13 cellular contexts compared by ENCODE assay signal in the genomic region with DNA sequence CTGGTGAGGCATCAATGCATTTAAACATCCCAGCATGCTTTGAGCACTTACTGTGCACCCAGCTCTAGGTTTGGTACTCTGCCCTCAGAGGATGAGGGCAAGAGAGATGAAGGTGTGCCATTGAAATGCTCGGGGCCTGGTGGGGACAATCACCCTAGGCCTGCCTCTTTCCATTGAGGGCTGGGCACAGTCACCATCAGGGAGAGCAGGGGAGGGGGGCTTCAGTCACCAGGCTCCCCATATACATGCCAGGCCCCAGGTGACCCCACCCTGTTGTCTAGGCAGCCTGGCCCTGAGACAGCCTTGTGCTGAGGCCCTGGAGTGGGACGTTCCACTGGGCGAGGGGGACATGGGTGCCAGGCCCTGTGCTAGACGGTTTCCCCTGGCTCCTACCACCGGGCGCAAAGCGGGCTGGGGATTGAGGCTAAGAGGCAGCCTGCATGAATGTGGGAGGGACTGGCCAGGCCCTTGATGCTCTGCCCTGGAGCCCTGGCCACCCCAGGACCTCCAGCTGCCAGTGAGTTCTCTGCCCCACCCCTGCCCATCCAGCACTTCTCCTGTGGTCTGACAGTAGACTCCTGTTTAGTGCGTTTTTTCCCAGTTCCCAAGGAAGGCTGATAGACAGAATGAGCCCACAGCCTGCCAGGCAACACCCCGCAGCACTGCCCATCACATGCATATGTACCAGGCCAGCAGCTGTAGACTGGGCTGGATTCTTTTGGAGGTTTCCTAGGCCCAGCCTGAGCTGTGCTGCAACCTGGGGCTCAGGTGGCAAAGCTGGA. TPM values are rescaled to one million over a fixed set of nuclear protein-coding genes. Genes with fewer than 3 reads are reported as not detected.
A peak's percentile ranks its signal among the peaks of the same experiment; 100 is the strongest.
DNase-seq lines count a peak whose midpoint lies in the region; ATAC-seq and TF ChIP-seq lines count a peak whose summit lies in the region.
"Had no signal": no experiment of that assay in that cellular context is flagged by ENCODE, and none has a peak within 500 bp of the region (broad histone marks: within the 10 kb centered on the region; RNA-seq: fewer than 3 reads in every experiment).

No MANE protein-coding gene starts in this region.

- peaks cover 95% of the 10 kb centered on the region for H3K36me3 ChIP-seq in KOPT-K1 (ENCODE audit: insufficient read depth, low read length)

- peaks cover 0 to 2% (median 0%) of the 10 kb centered on the region in 3 donors for H3K27me3 Mint-ChIP-seq in CD14-positive monocyte (ENCODE audit: low read depth in 3 of 3)
- H3K27me3 Mint-ChIP-seq in natural killer cell treated with Interleukin-12 subunit alpha and Interleukin-12 subunit beta and Interleukin-15 and Interleukin-18, amount 100 ng/mL, for 72 hours, result peaks cover 7% of the 10 kb centered on the region in 2 donors

- H3K4me1 Mint-ChIP-seq in CD14-positive monocyte, result peaks cover 12% of the 10 kb centered on the region
- H3K4me1 Mint-ChIP-seq in natural killer cell treated with Interleukin-12 subunit alpha and Interleukin-12 subunit beta and Interleukin-15 and Interleukin-18, amount 100 ng/mL, for 72 hours (ENCODE audit: low read depth in 2 of 2), result peaks cover 57 to 68% of the 10 kb centered on the region in 2 donors

- DNase-seq in CD14-positive monocyte (ENCODE audit: low spot score), result peak; percentile 40
- DNase-seq in activated naive CD4-positive, alpha-beta T cell treated with anti-CD3 and anti-CD28 coated beads, Interleukin-2, amount 50 U/mL, for 72 hours (ENCODE audit: low spot score in 2 of 2), result no peak
- DNase-seq in natural killer cell treated with Interleukin-12 subunit alpha and Interleukin-12 subunit beta and Interleukin-15 and Interleukin-18, amount 100 ng/mL, for 72 hours (ENCODE audit: low spot score), result peak; percentile 56
- DNase-seq in germinal center (ENCODE audit: low spot score), result no peak
- no peak for DNase-seq in NCI-H2196 (lab: John Stamatoyannopoulos, UW; ENCODE audit: unreplicated experiment)
- DNase-seq: NCI-H1105, NCI-H82, SW 1271 had no signal

- no peak overlapping the region for H3K4me3 Mint-ChIP-seq in CD14-positive monocyte
- H3K4me3 Mint-ChIP-seq in natural killer cell treated with Interleukin-12 subunit alpha and Interleukin-12 subunit beta and Interleukin-15 and Interleukin-18, amount 100 ng/mL, for 72 hours, result peak overlapping the region; percentile 43

- H3K9me3 Mint-ChIP-seq in CD14-positive monocyte, result peaks cover 0 to 2% (median 0%) of the 10 kb centered on the region in 7 donors
- H3K9me3 Mint-ChIP-seq in activated naive CD4-positive, alpha-beta T cell treated with anti-CD3 and anti-CD28 coated beads, Interleukin-2, amount 50 U/mL, for 72 hours, result no peaks in the 10 kb centered on the region
- H3K9me3 Mint-ChIP-seq in natural killer cell treated with Interleukin-12 subunit alpha and Interleukin-12 subunit beta and Interleukin-15 and Interleukin-18, amount 100 ng/mL, for 72 hours, result no peaks in the 10 kb centered on the region
- H3K9me3 Mint-ChIP-seq: activated T-helper 2 cell treated with anti-CD3 and anti-CD28 coated beads, Interferon-gamma antibody, Interleukin-2, Interleukin-4, amounts not matched to agents 10 μg/mL and 5 μg/mL and 100 μg/mL, durations not matched to agents 14 hours and 24 hours and 36 hours had no signal

- TF ChIP-seq CTCF in CD14-positive monocyte (IDR thresholded peaks at IDR 0.05), result no peak

- H3K36me3 Mint-ChIP-seq in CD14-positive monocyte, result peaks cover 21 to 34% of the 10 kb centered on the region in 2 donors
- peaks cover 26 to 60% of the 10 kb centered on the region in 2 donors for H3K36me3 Mint-ChIP-seq in activated naive CD4-positive, alpha-beta T cell treated with anti-CD3 and anti-CD28 coated beads, Interleukin-2, amount 50 U/mL, for 72 hours
- H3K36me3 Mint-ChIP-seq in natural killer cell treated with Interleukin-12 subunit alpha and Interleukin-12 subunit beta and Interleukin-15 and Interleukin-18, amount 100 ng/mL, for 72 hours, result peaks cover 8% of the 10 kb centered on the region

- H3K27ac ChIP-seq in KOPT-K1 (ENCODE audit: low read depth, low read length, poor library complexity, severe bottlenecking), result peak overlapping the region; percentile 92
- H3K27ac ChIP-seq: right lobe of liver had no signal

- ATAC-seq in activated naive CD4-positive, alpha-beta T cell treated with anti-CD3 and anti-CD28 coated beads, Interleukin-2, amount 50 U/mL, for 72 hours, result no peak
- no peak for ATAC-seq in natural killer cell treated with Interleukin-12 subunit alpha and Interleukin-12 subunit beta and Interleukin-15 and Interleukin-18, amount 100 ng/mL, for 72 hours
- ATAC-seq in HG02798 (IDR thresholded peaks at IDR 0.05; ENCODE audit: poor library complexity, unreplicated experiment) (no peak), HG03045 (IDR thresholded peaks at IDR 0.05; ENCODE audit: unreplicated experiment) (no peak)

- H3K9me3 ChIP-seq in KOPT-K1 (ENCODE audit: insufficient read depth, low read length, poor library complexity, severe bottlenecking), result no peaks in the 10 kb centered on the region
- H3K9me3 ChIP-seq: right lobe of liver had no signal

- intact Hi-C loops in CD14-positive monocyte (cut with micrococcal nuclease), result no loop called here

- H3K27ac Mint-ChIP-seq in CD14-positive monocyte, result peak overlapping the region in 3 of 7 donors; percentile 40 to 76 (median 50)
- H3K27ac Mint-ChIP-seq in activated naive CD4-positive, alpha-beta T cell treated with anti-CD3 and anti-CD28 coated beads, Interleukin-2, amount 50 U/mL, for 72 hours, result peak overlapping the region; percentile 72 to 94
- peak overlapping the region; percentile 43 to 65 for H3K27ac Mint-ChIP-seq in natural killer cell treated with Interleukin-12 subunit alpha and Interleukin-12 subunit beta and Interleukin-15 and Interleukin-18, amount 100 ng/mL, for 72 hours

RNA-seq across cellular contexts. Expression of gene TCF7, which starts 18.9 kb away (rescaled TPM):
- polyA plus RNA-seq in CD14-positive monocyte, result under 1 TPM; 0.83 to 0.84 TPM
- total RNA-seq in activated naive CD4-positive, alpha-beta T cell treated with anti-CD3 and anti-CD28 coated beads, Interleukin-2, amount 50 U/mL, for 72 hours, result 100 to 1,000 TPM in 1 of 2 donors, 10 to 100 TPM in 1; 93.5 to 229 TPM
- 1 to 10 TPM; 2.6 to 6.1 TPM for total RNA-seq in natural killer cell treated with Interleukin-12 subunit alpha and Interleukin-12 subunit beta and Interleukin-15 and Interleukin-18, amount 100 ng/mL, for 72 hours

RNA-seq across cellular contexts. Expression of gene SKP1, which starts 43.3 kb away (rescaled TPM):
- 100 to 1,000 TPM; 735 to 787 TPM for polyA plus RNA-seq in CD14-positive monocyte
- total RNA-seq in activated naive CD4-positive, alpha-beta T cell treated with anti-CD3 and anti-CD28 coated beads, Interleukin-2, amount 50 U/mL, for 72 hours, result 100 to 1,000 TPM; 156 to 291 TPM
- total RNA-seq in natural killer cell treated with Interleukin-12 subunit alpha and Interleukin-12 subunit beta and Interleukin-15 and Interleukin-18, amount 100 ng/mL, for 72 hours, result 100 to 1,000 TPM; 162 to 210 TPM

Comparison
In these comparisons a context has a peak if more than half of its experiments do, and no peak if none do; other contexts are left out.
1. DNase-seq: peak in CD14-positive monocyte (single experiment) and natural killer cell treated with Interleukin-12 subunit alpha and Interleukin-12 subunit beta and Interleukin-15 and Interleukin-18, amount 100 ng/mL, for 72 hours (single experiment); none in activated naive CD4-positive, alpha-beta T cell treated with anti-CD3 and anti-CD28 coated beads, Interleukin-2, amount 50 U/mL, for 72 hours (0 of 2), germinal center (single experiment) and NCI-H2196 (single experiment).
2. RNA of gene TCF7, which starts 18.9 kb away (total RNA-seq): 93.5 to 229 TPM in activated naive CD4-positive, alpha-beta T cell treated with anti-CD3 and anti-CD28 coated beads, Interleukin-2, amount 50 U/mL, for 72 hours; 2.6 to 6.1 TPM in natural killer cell treated with Interleukin-12 subunit alpha and Interleukin-12 subunit beta and Interleukin-15 and Interleukin-18, amount 100 ng/mL, for 72 hours; every median in the first group is over 10 times any median in the second.